8 cellular contexts compared by ENCODE assay signal in genomic region chr4:139656614-139657486, GRCh38. TPM values are rescaled to one million over a fixed set of nuclear protein-coding genes. Genes with fewer than 3 reads are reported as not detected.
A peak's percentile ranks its signal among the peaks of the same experiment; 100 is the strongest.
DNase-seq lines count a peak whose midpoint lies in the region; ATAC-seq and TF ChIP-seq lines count a peak whose summit lies in the region.

No MANE protein-coding gene starts in this region.

- H3K27me3 ChIP-seq in A673 (replicated peaks; ENCODE audit: insufficient read depth, low read depth, low read length, poor library complexity) (no peaks in the 10 kb centered on the region), mammary epithelial cell (ENCODE audit: insufficient read depth, low read length) (no peaks in the 10 kb centered on the region)

- H3K4me2 ChIP-seq in mammary epithelial cell (ENCODE audit: insufficient read depth, low read depth, low read length), result peak overlapping the region; percentile 70

- H3K79me2 ChIP-seq in mammary epithelial cell (ENCODE audit: insufficient read depth, low read length), result no peaks in the 10 kb centered on the region

- DNase-seq in A673 (ENCODE audit: low spot score), result peak; percentile 83
- peak; percentile 47 for DNase-seq in GM13977 (ENCODE audit: low spot score)
- peak; percentile 44 for DNase-seq in NCI-H146 treated with DMSO at 0.1 percent for 48 hours (lab: John Stamatoyannopoulos, UW; ENCODE audit: unreplicated experiment)
- DNase-seq in T-helper 1 cell, result peak in 4 of 5 donors; percentile 12 to 76 (median 30)
- DNase-seq in mammary epithelial cell, result peak; percentile 73
- peak; percentile 75 for DNase-seq in inferior parietal cortex (ENCODE audit: extremely low spot score)
- peak; percentile 60 for DNase-seq in stimulated activated CD4-positive, alpha-beta T cell treated with anti-CD3 and anti-CD28 coated beads, Interleukin-1b, Interleukin-23, amount 100 ng/mL, for 48 hours

- in situ Hi-C loops in GM13977 (cut with MboI; ENCODE audit: low pct_unique_long_range_greater_than_20kb, low sequenced_read_pairs, unreplicated experiment) (no loop called here), mammary epithelial cell (cut with MboI; ENCODE audit: low sequenced_read_pairs in 2 of 2) (loop anchor here in 1 of 2 donors (25.0 kb wide), 1 partner anchor 605 kb away; no protein-coding TSS in a partner anchor)

- BruUV-seq in A673 (replicated peaks; lab: Mats Ljungman, UMichigan) (no TSS peak), mammary epithelial cell (replicated peaks; lab: Mats Ljungman, UMichigan) (no TSS peak)

- H3K4me3 ChIP-seq in A673 (ENCODE audit: low read depth, low read length, poor library complexity, severe bottlenecking) (no peak overlapping the region), mammary epithelial cell (replicated peaks in 1 of 3; ENCODE audit: insufficient read depth in 1 of 3, low read depth in 2 of 3, low read length in 3 of 3) (peak overlapping the region in 1 of 3 experiments; percentile 14)

- H3K36me3 ChIP-seq in A673 (ENCODE audit: insufficient read depth, low read length, poor library complexity, severe bottlenecking), result no peaks in the 10 kb centered on the region
- H3K36me3 ChIP-seq in mammary epithelial cell (ENCODE audit: insufficient read depth, low read length), result no peaks in the 10 kb centered on the region

- H3K9ac ChIP-seq in mammary epithelial cell (ENCODE audit: insufficient read depth, low read length), result peak overlapping the region; percentile 73

- WGBS in mammary epithelial cell (ENCODE audit: low coverage, missing lambda C conversion rate), result 2% methylated on average over 13 of the region's 13 CpGs

- intact Hi-C loops in A673 (cut with micrococcal nuclease; ENCODE audit: unreplicated experiment) (loop anchor here (5.0 to 10.0 kb wide), 6 partner anchors 160 to 958 kb away; no protein-coding TSS in a partner anchor), mammary epithelial cell (cut with micrococcal nuclease) (loop anchor here (1.0 to 10.0 kb wide), 8 partner anchors 48 to 708 kb away; partner anchors contain the start of gene MAML3)

- H3K9me3 ChIP-seq in A673 (ENCODE audit: low read depth, low read length, poor library complexity, severe bottlenecking) (no peaks in the 10 kb centered on the region), mammary epithelial cell (replicated peaks; ENCODE audit: insufficient read depth, low read length) (no peaks in the 10 kb centered on the region)

- peak overlapping the region; percentile 88 for H2AFZ ChIP-seq in mammary epithelial cell (ENCODE audit: low read depth, low read length)

- ATAC-seq in HG02938 (IDR thresholded peaks at IDR 0.05; ENCODE audit: unreplicated experiment), result peak; percentile 80

- peak; percentile 84 for TF ChIP-seq CTCF in A673 (conservative IDR thresholded peaks at IDR 0.05; ENCODE audit: low read depth, low read length)
- peak; percentile 61 for TF ChIP-seq CTCF in GM13977 (IDR thresholded peaks at IDR 0.05; ENCODE audit: extremely low read depth, insufficient read depth, missing control alignments)
- TF ChIP-seq CTCF in mammary epithelial cell (conservative IDR thresholded peaks at IDR 0.05 in 1 of 2, IDR thresholded peaks at IDR 0.05 in 1 of 2; ENCODE audit: extremely low read depth in 1 of 2, insufficient read depth in 1 of 2, low read depth in 1 of 2, low read length in 2 of 2), result peak; percentile 94 to 96

- H4K20me1 ChIP-seq in mammary epithelial cell (ENCODE audit: insufficient read depth, low read length), result no peaks in the 10 kb centered on the region

- no peak overlapping the region for H3K27ac ChIP-seq in A673 (ENCODE audit: low read depth, low read length, poor library complexity, severe bottlenecking)
- peak overlapping the region; percentile 75 for H3K27ac ChIP-seq in mammary epithelial cell (ENCODE audit: insufficient read depth, low read depth, low read length)

- POLR2A ChIA-PET in A673 (lab: Charles Lee; ENCODE audit: low non-redundant PET), result no interaction called here

- dilution Hi-C loops in mammary epithelial cell (cut with HindIII; ENCODE audit: low sequenced_read_pairs), result no loop called here

- H3K4me1 ChIP-seq in A673 (ENCODE audit: insufficient read depth, low read length, poor library complexity, severe bottlenecking), result no peaks in the 10 kb centered on the region
- H3K4me1 ChIP-seq in mammary epithelial cell (ENCODE audit: insufficient read depth, low read length), result peaks cover 28% of the 10 kb centered on the region

- CTCF ChIA-PET in A673 (lab: Charles Lee) (interaction anchor here (0.5 to 1.1 kb wide), 13 partner anchors 9 to 1227 kb away, joined by 3 to 8 read pairs (median 4); partner anchors contain the start of gene MGST2), mammary epithelial cell (lab: Charles Lee; ENCODE audit: low non-redundant PET) (interaction anchor here (0.6 to 1.9 kb wide), 9 partner anchors 9 to 660 kb away, joined by 3 to 20 read pairs (median 5); no protein-coding TSS in a partner anchor)

RNA-seq across cellular contexts. Expression of gene MGST2, which starts 8.8 kb away (rescaled TPM):
- total RNA-seq in A673 (2021), result 7.0 and 8.6 TPM in 2 replicates
- total RNA-seq in mammary epithelial cell, result 10 to 100 TPM; 14.7 to 15.8 TPM
- polyA plus RNA-seq in mammary epithelial cell, result 36.6 TPM
- polyA minus RNA-seq in mammary epithelial cell, result 18.2 TPM

Comparison
In these comparisons a context has a peak if more than half of its experiments do, and no peak if none do; other contexts are left out.
1. DNase-seq: peak in every context shown above with its lines; median percentile 83 in A673; 75 in inferior parietal cortex; 73 in mammary epithelial cell; 60 in stimulated activated CD4-positive, alpha-beta T cell treated with anti-CD3 and anti-CD28 coated beads, Interleukin-1b, Interleukin-23, amount 100 ng/mL, for 48 hours; 47 in GM13977; 44 in NCI-H146 treated with DMSO at 0.1 percent for 48 hours; 30 in T-helper 1 cell.